10 cellular contexts compared by ENCODE assay signal in the genomic region with DNA sequence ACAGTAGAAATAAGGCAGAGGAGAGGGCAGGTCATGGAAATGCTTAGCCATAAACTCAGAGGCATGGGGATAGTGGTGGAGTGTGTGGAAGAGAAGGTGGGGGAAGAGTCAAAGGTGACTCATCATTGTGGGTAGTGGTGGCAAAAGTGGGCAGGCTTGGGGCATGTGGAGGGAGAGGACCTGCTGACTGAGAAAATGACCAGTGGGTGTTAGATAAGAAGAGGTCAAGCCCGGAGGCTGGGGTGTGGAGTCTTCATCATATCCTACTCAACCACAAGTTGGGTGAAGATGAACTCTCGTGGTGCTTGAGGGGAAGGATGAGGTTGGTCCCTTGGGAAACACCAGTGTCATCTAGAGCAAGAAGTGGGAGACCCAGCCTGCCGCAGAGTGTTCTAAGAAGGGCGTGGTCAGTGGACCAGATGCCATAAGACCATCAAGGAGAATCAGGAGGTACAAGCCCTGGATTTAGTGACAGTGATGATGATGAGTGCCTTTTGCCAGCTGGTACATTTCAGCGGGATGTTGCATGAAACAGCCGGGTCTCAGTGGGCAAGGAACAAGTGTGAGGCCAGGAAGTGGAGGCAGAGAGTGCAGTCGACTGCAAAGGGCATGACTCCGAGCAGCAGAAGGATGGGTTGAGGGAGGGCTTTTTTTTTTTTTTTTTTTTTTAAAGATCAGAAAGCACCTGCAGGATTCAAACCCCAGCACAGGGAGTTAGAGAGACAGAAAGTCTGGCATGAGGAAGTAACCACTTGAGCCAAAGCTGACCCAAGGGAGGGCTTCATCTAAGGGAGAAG.
DNase-seq lines count a peak whose midpoint lies in the region; ATAC-seq and TF ChIP-seq lines count a peak whose summit lies in the region.
"Had no signal": no experiment of that assay in that cellular context is flagged by ENCODE, and none has a peak within 500 bp of the region (broad histone marks: within the 10 kb centered on the region; RNA-seq: fewer than 3 reads in every experiment).

No MANE protein-coding gene starts in this region.

- CTCF ChIA-PET in activated B cell treated with CpG ODN at 0.5 μM for 24 hours (lab: Charles Lee) = interaction anchor here (0.7 to 1.3 kb wide), 2 partner anchors 290 to 291 kb away, joined by 3 to 7 read pairs; no protein-coding TSS in a partner anchor

- H3K27ac Mint-ChIP-seq in activated B cell treated with CpG ODN at 0.5 μM for 24 hours = no peak overlapping the region

- peak; percentile 32 for DNase-seq in AG20443 (ENCODE audit: low spot score)
- DNase-seq in activated B cell treated with CpG ODN at 0.5 μM for 24 hours = no peak
- no peak for DNase-seq in posterior vena cava (ENCODE audit: low spot score)
- DNase-seq in NCI-H146 (lab: John Stamatoyannopoulos, UW) = no peak
- no peak for DNase-seq in NCI-H82 treated with DMSO at 0.1 percent for 48 hours (lab: John Stamatoyannopoulos, UW; ENCODE audit: unreplicated experiment)
- DNase-seq: amygdala; stimulated activated CD4-positive, alpha-beta T cell treated with anti-CD3 and anti-CD28 coated beads, Interleukin-4, amount 100 ng/mL, for 4 hours had no signal

- H3K36me3 Mint-ChIP-seq in activated B cell treated with CpG ODN at 0.5 μM for 24 hours (ENCODE audit: low read depth) = no peaks in the 10 kb centered on the region

- POLR2A ChIA-PET in activated B cell treated with CpG ODN at 0.5 μM for 24 hours (lab: Charles Lee) = interaction anchor here (0.7 kb wide), 1 partner anchor 327 kb away, joined by 9 read pairs; a partner anchor contains a TSS

- H3K4me1 Mint-ChIP-seq in activated B cell treated with CpG ODN at 0.5 μM for 24 hours = peaks cover 27% of the 10 kb centered on the region

- ATAC-seq in GM18520 (IDR thresholded peaks at IDR 0.05; ENCODE audit: unreplicated experiment) (peak; percentile 80), HG03175 (IDR thresholded peaks at IDR 0.05; ENCODE audit: unreplicated experiment) (peak; percentile 65), activated B cell treated with CpG ODN at 0.5 μM for 24 hours (ENCODE audit: low read depth) (peak; percentile 63), GM19455 (IDR thresholded peaks at IDR 0.05; ENCODE audit: unreplicated experiment) (no peak)

- H3K9me3 Mint-ChIP-seq in activated B cell treated with CpG ODN at 0.5 μM for 24 hours = no peaks in the 10 kb centered on the region

- TF ChIP-seq CTCF in activated B cell treated with CpG ODN at 0.5 μM for 24 hours (IDR thresholded peaks at IDR 0.05) = no peak

- intact Hi-C loops in activated B cell treated with CpG ODN at 0.5 μM for 24 hours (cut with micrococcal nuclease) (loop anchor here (5.0 to 10.0 kb wide), 2 partner anchors 123 to 370 kb away; a partner anchor contains a TSS), posterior vena cava (cut with DNase I) (loop anchor here (5.0 to 10.0 kb wide), 4 partner anchors 120 to 490 kb away; a partner anchor contains a TSS)

- peaks cover 3% of the 10 kb centered on the region for H3K27me3 Mint-ChIP-seq in activated B cell treated with CpG ODN at 0.5 μM for 24 hours

- H3K4me3 Mint-ChIP-seq in activated B cell treated with CpG ODN at 0.5 μM for 24 hours = peak overlapping the region; percentile 42
